18 cellular contexts compared by ENCODE assay signal in genomic region chr14:89665262-89665661, GRCh38.
A peak's percentile ranks its signal among the peaks of the same experiment; 100 is the strongest.
DNase-seq lines count a peak whose midpoint lies in the region; ATAC-seq lines count a peak whose summit lies in the region.
"Had no signal": no experiment of that assay in that cellular context is flagged by ENCODE, and none has a peak within 500 bp of the region (broad histone marks: within the 10 kb centered on the region; RNA-seq: fewer than 3 reads in every experiment).

No MANE protein-coding gene starts in this region.

- DNase-seq in NCI-H748 (lab: John Stamatoyannopoulos, UW; ENCODE audit: unreplicated experiment): peak; percentile 35
- no peak for DNase-seq in NCI-H748 treated with DMSO at 0.1 percent for 48 hours (lab: John Stamatoyannopoulos, UW)
- no peak for DNase-seq in left lobe of liver (ENCODE audit: low spot score)
- DNase-seq in mucosa of gallbladder (ENCODE audit: low spot score): peak; percentile 62
- no peak for DNase-seq in NOMO-1 treated with DMSO at 0.1 percent for 48 hours (lab: John Stamatoyannopoulos, UW; ENCODE audit: unreplicated experiment)
- no peak for DNase-seq in NCI-H226
- DNase-seq: 8988T; ACHN; AML-193; BE2C; CD4-positive, alpha-beta T cell; CD8-positive, alpha-beta memory T cell; DMS 273 treated with DMSO at 0.1 percent for 48 hours; DND-41; GOT3; HFFc6 had no signal

- ATAC-seq in left lobe of liver: peak; percentile 35
- no peak for ATAC-seq in HG02571 (IDR thresholded peaks at IDR 0.05; ENCODE audit: unreplicated experiment)
- ATAC-seq: A549 had no signal

Comparison
In these comparisons a context has a peak if more than half of its experiments do, and no peak if none do; other contexts are left out.
1. DNase-seq: peak in NCI-H748 (single experiment) and mucosa of gallbladder (single experiment); none in NCI-H748 treated with DMSO at 0.1 percent for 48 hours (single experiment), left lobe of liver (single experiment), NOMO-1 treated with DMSO at 0.1 percent for 48 hours (single experiment) and NCI-H226 (single experiment).